In the genomic region with DNA sequence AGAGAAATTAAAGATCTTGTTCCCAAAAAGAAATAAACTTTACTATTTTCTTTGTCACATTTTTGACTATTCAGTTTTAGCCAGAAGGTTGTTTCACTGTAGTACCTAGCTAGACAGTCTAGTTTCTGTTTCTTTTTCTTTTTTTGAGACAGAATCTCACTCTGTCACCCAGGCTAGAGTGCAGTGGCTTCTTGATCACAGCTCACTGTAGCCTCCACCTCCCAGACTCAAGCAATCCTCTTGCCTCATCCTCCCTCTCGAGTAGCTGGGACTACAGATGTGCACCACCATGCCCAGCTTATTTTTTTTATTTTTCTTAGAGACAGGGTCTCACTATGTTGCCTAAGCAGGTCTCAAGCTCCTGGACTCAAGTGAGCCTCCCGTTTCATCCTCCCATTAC, we compare ENCODE assay signal across 12 cellular contexts. TPM values are rescaled to one million over a fixed set of nuclear protein-coding genes. Genes with fewer than 3 reads are reported as not detected.
DNase-seq lines count a peak whose midpoint lies in the region; ATAC-seq and TF ChIP-seq lines count a peak whose summit lies in the region.
"Had no signal": no experiment of that assay in that cellular context is flagged by ENCODE, and none has a peak within 500 bp of the region (broad histone marks: within the 10 kb centered on the region; RNA-seq: fewer than 3 reads in every experiment).

No MANE protein-coding gene starts in this region.

- ATAC-seq in GM18868 (IDR thresholded peaks at IDR 0.05; ENCODE audit: unreplicated experiment) (peak; percentile 36), GM21529 (IDR thresholded peaks at IDR 0.05; ENCODE audit: unreplicated experiment) (peak; percentile 45), HG03354 (IDR thresholded peaks at IDR 0.05; ENCODE audit: poor library complexity, severe bottlenecking, unreplicated experiment) (peak; percentile 41), HG02970 (IDR thresholded peaks at IDR 0.05; ENCODE audit: low FRiP score, unreplicated experiment) (no peak)

- peak overlapping the region; percentile 42 for H3K4me3 Mint-ChIP-seq in glutamatergic neuron (ENCODE audit: unreplicated experiment)

- peaks cover 8% of the 10 kb centered on the region for H3K9me3 Mint-ChIP-seq in glutamatergic neuron (ENCODE audit: unreplicated experiment)

- H3K27me3 Mint-ChIP-seq in glutamatergic neuron (ENCODE audit: unreplicated experiment), result peaks cover 4% of the 10 kb centered on the region

- H3K27ac Mint-ChIP-seq in glutamatergic neuron (ENCODE audit: unreplicated experiment), result no peak overlapping the region

- no peak for TF ChIP-seq CTCF in glutamatergic neuron (IDR thresholded peaks at IDR 0.05; ENCODE audit: partially characterized antibody, unreplicated experiment)

- in situ Hi-C loops in G401 (cut with HindIII; ENCODE audit: low sequenced_read_pairs), result no loop called here

- no peaks in the 10 kb centered on the region for H3K36me3 Mint-ChIP-seq in glutamatergic neuron (ENCODE audit: unreplicated experiment)

- no peaks in the 10 kb centered on the region for H3K4me1 Mint-ChIP-seq in glutamatergic neuron (ENCODE audit: low read depth, unreplicated experiment)

- no peak for DNase-seq in glutamatergic neuron
- no peak for DNase-seq in G401 (ENCODE audit: low spot score)
- no peak for DNase-seq in anterior cingulate cortex (lab: John Stamatoyannopoulos, UW)
- no peak for DNase-seq in NCI-H2171 (lab: John Stamatoyannopoulos, UW)
- DNase-seq: GF-D8; NCI-H526; stimulated activated CD4-positive, alpha-beta T cell treated with anti-CD3 and anti-CD28 coated beads, Interleukin-4, amount 100 ng/mL, for 24 hours had no signal

RNA-seq across cellular contexts. Expression of a gene that starts 2.2 kb away (rescaled TPM):
- 15.3 TPM for total RNA-seq in glutamatergic neuron (ENCODE audit: unreplicated experiment)
- total RNA-seq in G401 (2014; rRNA removed; shearing (Covaris generic)), result 19.8 and 32.2 TPM in 2 replicates

RNA-seq across cellular contexts. Expression of a gene that starts 41.9 kb away (rescaled TPM):
- total RNA-seq in glutamatergic neuron (ENCODE audit: unreplicated experiment), result 0.27 TPM
- 2.6 and 3.2 TPM in 2 replicates for total RNA-seq in G401 (2014; rRNA removed; shearing (Covaris generic))
- total RNA-seq: HT-29 had no signal
